ENCODE assay signal across 16 cellular contexts in genomic region chr10:74544106-74544505, GRCh38.
DNase-seq lines count a peak whose midpoint lies in the region; ATAC-seq and TF ChIP-seq lines count a peak whose summit lies in the region.
"Had no signal": no experiment of that assay in that cellular context is flagged by ENCODE, and none has a peak within 500 bp of the region (broad histone marks: within the 10 kb centered on the region; RNA-seq: fewer than 3 reads in every experiment).

No MANE protein-coding gene starts in this region.

- no peak overlapping the region for H3K4me3 ChIP-seq in fibroblast of lung (replicated peaks in 1 of 4; ENCODE audit: control extremely low read depth in 1 of 4, insufficient read depth in 1 of 4, low read depth in 3 of 4, low read length in 4 of 4)
- H3K4me3 ChIP-seq: SJCRH30, thoracic aorta had no signal

- H3K27me3 ChIP-seq in fibroblast of lung (ENCODE audit: control insufficient read depth, insufficient read depth, low read length), result no peaks in the 10 kb centered on the region
- H3K27me3 ChIP-seq: SJCRH30 had no signal

- H2AFZ ChIP-seq in fibroblast of lung (ENCODE audit: low read length), result no peak overlapping the region

- no peak overlapping the region for H3K4me2 ChIP-seq in fibroblast of lung (ENCODE audit: extremely low read depth, insufficient read depth, low read length)

- no peaks in the 10 kb centered on the region for H3K36me3 Mint-ChIP-seq in nephron progenitor cell (ENCODE audit: low read depth)
- H3K36me3 Mint-ChIP-seq: brain had no signal

- DNase-seq in GM03348 (ENCODE audit: low spot score) (peak; percentile 20), RPMI7951 (ENCODE audit: low read depth) (peak; percentile 48), fibroblast of lung (ENCODE audit: low read depth in 2 of 2) (peak; percentile 7 to 29), nephron progenitor cell (no peak), SW 1271 (lab: John Stamatoyannopoulos, UW) (no peak)
- DNase-seq: activated effector memory CD4-positive, alpha-beta T cell treated with anti-CD3 and anti-CD28 coated beads, Interleukin-2, amount 50 U/mL, for 16 hours; CD4-positive, alpha-beta T cell; effector CD8-positive, alpha-beta T cell; kidney glomerular epithelial cell; MV-4-11; SJCRH30 had no signal

- H3K9ac ChIP-seq in fibroblast of lung (ENCODE audit: insufficient read depth, low read length), result no peak overlapping the region

- H3K27me3 Mint-ChIP-seq in nephron progenitor cell (ENCODE audit: low read depth, poor library complexity), result no peaks in the 10 kb centered on the region
- H3K27me3 Mint-ChIP-seq: brain; CD4-positive, alpha-beta T cell had no signal

- H3K4me3 Mint-ChIP-seq in nephron progenitor cell, result no peak overlapping the region
- H3K4me3 Mint-ChIP-seq: brain; CD4-positive, alpha-beta T cell had no signal

- no peaks in the 10 kb centered on the region for H4K20me1 ChIP-seq in fibroblast of lung (ENCODE audit: control insufficient read depth, extremely low read depth, insufficient read depth, low read length)

- H3K27ac Mint-ChIP-seq in nephron progenitor cell, result peak overlapping the region; percentile 92
- H3K27ac Mint-ChIP-seq: CD4-positive, alpha-beta T cell had no signal

- H3K9me3 Mint-ChIP-seq in nephron progenitor cell, result no peaks in the 10 kb centered on the region
- H3K9me3 Mint-ChIP-seq: brain; CD4-positive, alpha-beta T cell had no signal

- no peaks in the 10 kb centered on the region for H3K4me1 Mint-ChIP-seq in nephron progenitor cell

- no peaks in the 10 kb centered on the region for H3K9me3 ChIP-seq in fibroblast of lung (ENCODE audit: control insufficient read depth, insufficient read depth, low read depth, low read length)
- H3K9me3 ChIP-seq: SJCRH30, thoracic aorta had no signal

- no peak overlapping the region for H3K27ac ChIP-seq in fibroblast of lung (ENCODE audit: insufficient read depth, low read length)
- H3K27ac ChIP-seq: SJCRH30, thoracic aorta, VCaP had no signal

- TF ChIP-seq CTCF in fibroblast of lung (conservative IDR thresholded peaks at IDR 0.05 in 1 of 2, IDR thresholded peaks at IDR 0.05 in 1 of 2; ENCODE audit: low read depth in 1 of 2, low read length in 2 of 2), result no peak
- TF ChIP-seq CTCF in nephron progenitor cell (IDR thresholded peaks at IDR 0.05), result no peak

- no peaks in the 10 kb centered on the region for H3K36me3 ChIP-seq in fibroblast of lung (ENCODE audit: control insufficient read depth, insufficient read depth, low read length)
- H3K36me3 ChIP-seq: SJCRH30, thoracic aorta had no signal

- ATAC-seq in HG03565 (IDR thresholded peaks at IDR 0.05; ENCODE audit: unreplicated experiment) (no peak), HG02840 (IDR thresholded peaks at IDR 0.05; ENCODE audit: low FRiP score, unreplicated experiment) (no peak)

- H3K4me1 ChIP-seq in fibroblast of lung (ENCODE audit: control insufficient read depth, extremely low read depth, insufficient read depth, low read length), result no peaks in the 10 kb centered on the region
- H3K4me1 ChIP-seq: SJCRH30 had no signal

- H3K79me2 ChIP-seq in fibroblast of lung (ENCODE audit: control insufficient read depth, insufficient read depth, low read length), result no peaks in the 10 kb centered on the region

Comparison
In these comparisons a context has a peak if more than half of its experiments do, and no peak if none do; other contexts are left out.
1. DNase-seq: peak in GM03348 (single experiment), RPMI7951 (single experiment) and fibroblast of lung (2 of 2); none in nephron progenitor cell (single experiment) and SW 1271 (0 of 2).